ENCODE assay signal across 20 cellular contexts in the genomic region with DNA sequence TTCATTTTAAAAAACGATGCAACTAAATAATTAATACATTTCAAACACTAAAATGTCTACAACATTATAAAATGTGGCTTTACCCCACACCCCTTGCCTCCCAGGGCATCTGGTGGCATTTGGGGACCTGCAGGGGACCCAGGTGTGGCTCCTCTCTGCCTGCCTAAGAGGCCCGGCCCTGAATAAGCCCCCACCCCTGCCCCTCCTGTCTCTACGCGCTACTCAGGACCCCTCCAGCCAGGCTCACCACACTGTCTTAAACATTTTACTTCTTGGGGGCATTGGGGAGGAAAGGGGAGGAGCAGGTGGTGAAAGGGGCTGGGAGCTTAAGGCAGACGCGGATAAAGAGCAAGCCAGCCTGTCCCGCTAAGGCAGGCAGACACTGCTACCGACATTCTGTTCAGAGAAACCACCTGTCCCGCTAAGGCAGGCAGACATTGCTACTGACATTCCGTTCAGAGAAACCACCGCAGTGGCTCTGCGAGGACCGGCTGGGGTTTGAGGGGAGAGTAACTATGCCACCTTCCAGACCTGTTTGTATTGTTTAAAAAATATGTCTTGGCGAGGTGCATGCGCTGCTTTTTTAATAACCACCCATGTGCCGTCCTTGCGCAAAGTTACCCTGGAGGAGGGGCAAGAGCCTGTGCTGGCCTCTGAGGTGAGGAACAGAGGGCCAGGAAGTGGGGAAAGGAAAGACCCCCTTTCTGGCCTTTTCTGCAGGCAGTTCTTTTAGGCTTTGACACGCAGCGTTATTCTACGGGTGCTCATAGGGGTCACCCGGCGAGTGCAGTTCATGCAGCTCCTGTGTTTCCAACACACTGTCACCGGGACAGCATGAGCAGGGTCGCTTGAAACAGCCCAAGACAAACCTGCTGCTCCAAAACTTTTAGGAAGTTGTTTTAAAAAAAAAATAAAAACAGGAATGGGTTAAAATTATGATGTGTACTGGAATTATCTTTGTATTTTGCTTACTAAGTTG. TPM values are rescaled to one million over a fixed set of nuclear protein-coding genes. Genes with fewer than 3 reads are reported as not detected.
"Had no signal": no experiment of that assay in that cellular context is flagged by ENCODE, and none has a peak within 500 bp of the region (broad histone marks: within the 10 kb centered on the region; RNA-seq: fewer than 3 reads in every experiment).

No MANE protein-coding gene starts in this region.

- DNase-seq: immature natural killer cell, left ventricle myocardium inferior, T-helper 9 cell had no signal

- H3K27ac Mint-ChIP-seq: activated naive CD8-positive, alpha-beta T cell; activated T-cell treated with anti-CD3 and anti-CD28 coated beads, Interleukin-2, amount 50 U/mL, for 24 hours; activated T-helper 2 cell treated with anti-CD3 and anti-CD28 coated beads, Interferon-gamma antibody, Interleukin-2, Interleukin-4, amounts not matched to agents 10 μg/mL and 5 μg/mL and 100 μg/mL, durations not matched to agents 14 hours and 24 hours and 36 hours; immature natural killer cell; mesothelial cell of epicardium had no signal

- H3K4me1 ChIP-seq: breast epithelium, psoas muscle, right atrium auricular region had no signal

- H3K27me3 Mint-ChIP-seq: activated naive CD8-positive, alpha-beta T cell; activated T-cell treated with anti-CD3 and anti-CD28 coated beads, Interleukin-2, amount 50 U/mL, for 24 hours; naive thymus-derived CD8-positive, alpha-beta T cell had no signal

- H3K27me3 ChIP-seq: adrenal gland, breast epithelium, esophagus muscularis mucosa, hepatocyte, ovary, right atrium auricular region, thyroid gland had no signal

- H3K4me3 Mint-ChIP-seq: activated naive CD8-positive, alpha-beta T cell; activated T-cell treated with anti-CD3 and anti-CD28 coated beads, Interleukin-2, amount 50 U/mL, for 24 hours; immature natural killer cell; mesothelial cell of epicardium; naive thymus-derived CD8-positive, alpha-beta T cell; WTC11 had no signal

- H3K4me3 ChIP-seq: adrenal gland, breast epithelium, coronary artery, esophagus muscularis mucosa, hepatocyte, left ventricle myocardium inferior, ovary, psoas muscle, right atrium auricular region, thyroid gland had no signal

- H3K9me3 Mint-ChIP-seq: activated T-cell treated with anti-CD3 and anti-CD28 coated beads, Interleukin-2, amount 50 U/mL, for 24 hours; activated T-helper 2 cell treated with anti-CD3 and anti-CD28 coated beads, Interferon-gamma antibody, Interleukin-2, Interleukin-4, amounts not matched to agents 10 μg/mL and 5 μg/mL and 100 μg/mL, durations not matched to agents 14 hours and 24 hours and 36 hours; immature natural killer cell; mesothelial cell of epicardium; naive thymus-derived CD8-positive, alpha-beta T cell; WTC11 had no signal

- H3K27ac ChIP-seq: breast epithelium, esophagus muscularis mucosa, hepatocyte, left ventricle myocardium inferior, ovary, psoas muscle, right atrium auricular region, thyroid gland had no signal

- H3K9me3 ChIP-seq: adrenal gland, breast epithelium, esophagus muscularis mucosa, left ventricle myocardium inferior, ovary, psoas muscle, right atrium auricular region, thyroid gland had no signal

- H3K36me3 ChIP-seq: breast epithelium, ovary had no signal

- ATAC-seq: stimulated activated naive CD8-positive, alpha-beta T cell treated with anti-CD3 and anti-CD28 coated beads, Interleukin-15, Interleukin-2, amounts not matched to agents 100 U/mL and 50 U/mL, for 24 hours had no signal

- H3K4me1 Mint-ChIP-seq: WTC11 had no signal

RNA-seq across cellular contexts. Expression of a gene that starts 51.3 kb away (rescaled TPM):
- total RNA-seq: activated T-helper 2 cell treated with anti-CD3 and anti-CD28 coated beads, Interferon-gamma antibody, Interleukin-2, Interleukin-4, amounts not matched to agents 10 μg/mL and 5 μg/mL and 100 μg/mL, durations not matched to agents 14 hours and 24 hours and 36 hours; frontal cortex; psoas muscle had no signal
- polyA plus RNA-seq: immature natural killer cell had no signal
